In genomic region chr19:782195-783043, GRCh38 we compare ENCODE assay signal across 1 cellular context.
TF ChIP-seq lines count a peak whose summit lies in the region.

No MANE protein-coding gene starts in this region.

TF ChIP-seq in A549, 52 proteins besides CTCF, POLR2A, EP300 and RAD21 (continued from another document):
- TF ChIP-seq MAX (IDR thresholded peaks at IDR 0.05) (peak; percentile 86), JUN (IDR thresholded peaks at IDR 0.05) (peak; percentile 67 to 77; a peak in 3 of 5 replicates), HOXB13 (CRISPR knock-in tag; IDR thresholded peaks at IDR 0.05; ENCODE audit: low read depth) (peak; percentile 85), BHLHE40 (IDR thresholded peaks at IDR 0.05; ENCODE audit: low read depth, low read length) (no peak), TP53 (CRISPR knock-in tag; IDR thresholded peaks at IDR 0.05) (peak; percentile 73; the same call in 1 of the 2 replicates), TFCP2L1 (CRISPR knock-in tag; IDR thresholded peaks at IDR 0.05) (0 out of 2 replicates have a peak, but pooled peaks have one; percentile 30), RFX5 (IDR thresholded peaks at IDR 0.05) (0 out of 2 replicates have a peak, but pooled peaks have one; percentile 18), MYC (IDR thresholded peaks at IDR 0.05; ENCODE audit: borderline replicate concordance, low read length) (peak; percentile 1; the same call in 1 of the 2 replicates), ATOH8 (CRISPR knock-in tag; IDR thresholded peaks at IDR 0.05; ENCODE audit: low read depth) (0 out of 2 replicates have a peak, but pooled peaks have one; percentile 13)
- TF ChIP-seq, protein P1, sequence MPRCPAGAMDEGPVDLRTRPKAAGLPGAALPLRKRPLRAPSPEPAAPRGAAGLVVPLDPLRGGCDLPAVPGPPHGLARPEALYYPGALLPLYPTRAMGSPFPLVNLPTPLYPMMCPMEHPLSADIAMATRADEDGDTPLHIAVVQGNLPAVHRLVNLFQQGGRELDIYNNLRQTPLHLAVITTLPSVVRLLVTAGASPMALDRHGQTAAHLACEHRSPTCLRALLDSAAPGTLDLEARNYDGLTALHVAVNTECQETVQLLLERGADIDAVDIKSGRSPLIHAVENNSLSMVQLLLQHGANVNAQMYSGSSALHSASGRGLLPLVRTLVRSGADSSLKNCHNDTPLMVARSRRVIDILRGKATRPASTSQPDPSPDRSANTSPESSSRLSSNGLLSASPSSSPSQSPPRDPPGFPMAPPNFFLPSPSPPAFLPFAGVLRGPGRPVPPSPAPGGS (IDR thresholded peaks at IDR 0.05), result peak; percentile 38; the same call in 1 of the 3 replicates
- TF ChIP-seq, protein P2, sequence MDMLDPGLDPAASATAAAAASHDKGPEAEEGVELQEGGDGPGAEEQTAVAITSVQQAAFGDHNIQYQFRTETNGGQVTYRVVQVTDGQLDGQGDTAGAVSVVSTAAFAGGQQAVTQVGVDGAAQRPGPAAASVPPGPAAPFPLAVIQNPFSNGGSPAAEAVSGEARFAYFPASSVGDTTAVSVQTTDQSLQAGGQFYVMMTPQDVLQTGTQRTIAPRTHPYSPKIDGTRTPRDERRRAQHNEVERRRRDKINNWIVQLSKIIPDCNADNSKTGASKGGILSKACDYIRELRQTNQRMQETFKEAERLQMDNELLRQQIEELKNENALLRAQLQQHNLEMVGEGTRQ (IDR thresholded peaks at IDR 0.05), result no peak
- TF ChIP-seq, protein P3, sequence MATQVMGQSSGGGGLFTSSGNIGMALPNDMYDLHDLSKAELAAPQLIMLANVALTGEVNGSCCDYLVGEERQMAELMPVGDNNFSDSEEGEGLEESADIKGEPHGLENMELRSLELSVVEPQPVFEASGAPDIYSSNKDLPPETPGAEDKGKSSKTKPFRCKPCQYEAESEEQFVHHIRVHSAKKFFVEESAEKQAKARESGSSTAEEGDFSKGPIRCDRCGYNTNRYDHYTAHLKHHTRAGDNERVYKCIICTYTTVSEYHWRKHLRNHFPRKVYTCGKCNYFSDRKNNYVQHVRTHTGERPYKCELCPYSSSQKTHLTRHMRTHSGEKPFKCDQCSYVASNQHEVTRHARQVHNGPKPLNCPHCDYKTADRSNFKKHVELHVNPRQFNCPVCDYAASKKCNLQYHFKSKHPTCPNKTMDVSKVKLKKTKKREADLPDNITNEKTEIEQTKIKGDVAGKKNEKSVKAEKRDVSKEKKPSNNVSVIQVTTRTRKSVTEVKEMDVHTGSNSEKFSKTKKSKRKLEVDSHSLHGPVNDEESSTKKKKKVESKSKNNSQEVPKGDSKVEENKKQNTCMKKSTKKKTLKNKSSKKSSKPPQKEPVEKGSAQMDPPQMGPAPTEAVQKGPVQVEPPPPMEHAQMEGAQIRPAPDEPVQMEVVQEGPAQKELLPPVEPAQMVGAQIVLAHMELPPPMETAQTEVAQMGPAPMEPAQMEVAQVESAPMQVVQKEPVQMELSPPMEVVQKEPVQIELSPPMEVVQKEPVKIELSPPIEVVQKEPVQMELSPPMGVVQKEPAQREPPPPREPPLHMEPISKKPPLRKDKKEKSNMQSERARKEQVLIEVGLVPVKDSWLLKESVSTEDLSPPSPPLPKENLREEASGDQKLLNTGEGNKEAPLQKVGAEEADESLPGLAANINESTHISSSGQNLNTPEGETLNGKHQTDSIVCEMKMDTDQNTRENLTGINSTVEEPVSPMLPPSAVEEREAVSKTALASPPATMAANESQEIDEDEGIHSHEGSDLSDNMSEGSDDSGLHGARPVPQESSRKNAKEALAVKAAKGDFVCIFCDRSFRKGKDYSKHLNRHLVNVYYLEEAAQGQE (IDR thresholded peaks at IDR 0.05), result no peak
